In the genomic region with DNA sequence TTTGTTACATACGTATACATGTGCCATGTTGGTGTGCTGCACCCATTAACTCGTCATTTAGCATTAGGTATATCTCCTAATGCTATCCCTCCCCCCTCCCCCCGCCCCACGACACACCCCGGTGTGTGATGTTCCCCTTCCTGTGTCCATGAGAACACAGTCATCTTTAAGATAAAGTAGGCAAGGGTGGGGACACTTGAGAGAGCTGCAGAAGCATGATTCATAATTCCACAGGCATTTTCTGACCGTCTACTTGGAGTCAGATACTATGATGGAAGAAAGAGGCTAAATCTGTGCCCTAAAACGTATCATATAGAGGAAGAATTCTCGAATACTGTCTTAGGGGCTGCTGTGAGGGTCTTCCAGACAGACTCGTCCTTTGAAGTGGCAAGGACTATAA, we compare ENCODE assay signal across 28 cellular contexts.
"Had no signal": no experiment of that assay in that cellular context is flagged by ENCODE, and none has a peak within 500 bp of the region (broad histone marks: within the 10 kb centered on the region; RNA-seq: fewer than 3 reads in every experiment).

No MANE protein-coding gene starts in this region.

- H3K4me1 Mint-ChIP-seq: immature natural killer cell; naive thymus-derived CD4-positive, alpha-beta T cell; nephron; stimulated activated effector memory CD8-positive, alpha-beta T cell treated with anti-CD3 and anti-CD28 coated beads, Interleukin-12 subunit alpha, Interleukin-12 subunit beta, amount 100 ng/mL, for 72 hours had no signal

- H3K36me3 Mint-ChIP-seq: immature natural killer cell; neural progenitor cell; stimulated activated effector memory CD8-positive, alpha-beta T cell treated with anti-CD3 and anti-CD28 coated beads, Interleukin-12 subunit alpha, Interleukin-12 subunit beta, amount 100 ng/mL, for 72 hours; type B pancreatic cell had no signal

- H3K36me3 ChIP-seq: esophagus muscularis mucosa, heart right ventricle, neural progenitor cell, tibial artery had no signal

- DNase-seq: dorsolateral prefrontal cortex; effector CD4-positive, alpha-beta T cell; foreskin melanocyte; glutamatergic neuron; heart right ventricle; hippocampal formation; immature natural killer cell; kidney; mesendoderm; midbrain; naive thymus-derived CD4-positive, alpha-beta T cell; stimulated activated CD4-positive, alpha-beta T cell treated with anti-CD3 and anti-CD28 coated beads, Interleukin-2, amount 100 ng/mL, for 24 hours; stimulated activated CD4-positive, alpha-beta T cell treated with anti-CD3 and anti-CD28 coated beads, Interleukin-4, amount 100 ng/mL, for 24 hours; stimulated activated naive CD8-positive, alpha-beta T cell treated with anti-CD3 and anti-CD28 coated beads, Interleukin-15, Interleukin-2, amounts not matched to agents 100 U/mL and 50 U/mL, for 24 hours; substantia nigra; testis; tibial artery had no signal

- H3K9me3 ChIP-seq: testis had no signal

- H3K4me1 ChIP-seq: esophagus muscularis mucosa, heart right ventricle, neural progenitor cell, parathyroid adenoma, testis, tibial artery had no signal

- ATAC-seq: heart right ventricle; left lobe of liver; naive thymus-derived CD4-positive, alpha-beta T cell; sciatic nerve; stimulated activated effector memory CD8-positive, alpha-beta T cell treated with anti-CD3 and anti-CD28 coated beads, Interleukin-12 subunit alpha, Interleukin-12 subunit beta, amount 100 ng/mL, for 72 hours; stimulated activated naive CD8-positive, alpha-beta T cell treated with anti-CD3 and anti-CD28 coated beads, Interleukin-15, Interleukin-2, amounts not matched to agents 100 U/mL and 50 U/mL, for 24 hours had no signal

- H3K27ac ChIP-seq: dorsolateral prefrontal cortex, esophagus muscularis mucosa, heart right ventricle, neural progenitor cell, parathyroid adenoma, testis, tibial artery had no signal

- H3K27me3 ChIP-seq: dorsolateral prefrontal cortex, esophagus muscularis mucosa, neural progenitor cell, testis had no signal

- H3K27ac Mint-ChIP-seq: immature natural killer cell; naive thymus-derived CD4-positive, alpha-beta T cell; nephron; neural progenitor cell; progenitor cell of endocrine pancreas; stimulated activated effector memory CD8-positive, alpha-beta T cell treated with anti-CD3 and anti-CD28 coated beads, Interleukin-12 subunit alpha, Interleukin-12 subunit beta, amount 100 ng/mL, for 72 hours; type B pancreatic cell had no signal

- H3K4me3 ChIP-seq: dorsolateral prefrontal cortex, esophagus muscularis mucosa, heart right ventricle, lung, neural progenitor cell, testis, tibial artery had no signal

- H3K4me3 Mint-ChIP-seq: immature natural killer cell; naive thymus-derived CD4-positive, alpha-beta T cell; nephron; neural progenitor cell; stimulated activated effector memory CD8-positive, alpha-beta T cell treated with anti-CD3 and anti-CD28 coated beads, Interleukin-12 subunit alpha, Interleukin-12 subunit beta, amount 100 ng/mL, for 72 hours; type B pancreatic cell had no signal

- FAIRE-seq: colon, kidney had no signal
